20 cellular contexts compared by ENCODE assay signal in the genomic region with DNA sequence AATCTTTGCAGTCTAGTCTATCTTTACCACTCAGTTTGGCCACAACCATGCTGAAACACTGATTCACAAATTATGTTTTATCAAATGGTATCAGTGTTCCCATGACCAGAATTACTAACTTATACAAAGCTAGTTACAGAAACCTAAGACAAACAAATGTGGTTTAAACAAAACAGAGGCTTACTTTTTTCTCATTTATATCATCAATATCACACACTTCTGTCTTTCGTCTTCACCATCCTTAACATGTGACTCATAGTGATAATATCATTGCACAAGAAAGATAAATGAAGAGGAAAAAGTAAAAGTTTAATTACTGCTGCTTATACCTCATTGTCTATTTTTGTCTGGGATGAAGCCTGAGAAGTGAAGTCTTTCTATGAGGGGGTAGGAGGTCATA.
A peak's percentile ranks its signal among the peaks of the same experiment; 100 is the strongest.
DNase-seq lines count a peak whose midpoint lies in the region; ATAC-seq and TF ChIP-seq lines count a peak whose summit lies in the region.
"Had no signal": no experiment of that assay in that cellular context is flagged by ENCODE, and none has a peak within 500 bp of the region (broad histone marks: within the 10 kb centered on the region; RNA-seq: fewer than 3 reads in every experiment).

No MANE protein-coding gene starts in this region.

- H3K9me3 ChIP-seq in OCI-LY1 (ENCODE audit: low read length) = peaks cover 3% of the 10 kb centered on the region; the same call in 1 of the 2 replicates
- no peaks in the 10 kb centered on the region for H3K9me3 ChIP-seq in mesenchymal stem cell (ENCODE audit: control insufficient read depth, low read length)
- H3K9me3 ChIP-seq in prostate gland = no peaks in the 10 kb centered on the region
- H3K9me3 ChIP-seq: BE2C, SJSA1 had no signal

- no peaks in the 10 kb centered on the region for H4K20me1 ChIP-seq in OCI-LY1 (ENCODE audit: insufficient read depth, low read length)

- no peak overlapping the region for H4K91ac ChIP-seq in mesenchymal stem cell (ENCODE audit: low read length)

- intact Hi-C loops in prostate gland (cut with DNase I) = no loop called here

- H3K27me3 ChIP-seq in OCI-LY1 (ENCODE audit: insufficient read depth, low read length) = no peaks in the 10 kb centered on the region
- no peaks in the 10 kb centered on the region for H3K27me3 ChIP-seq in mesenchymal stem cell (ENCODE audit: control insufficient read depth in 1 of 2, insufficient read depth in 1 of 2, low read length in 2 of 2)
- no peaks in the 10 kb centered on the region for H3K27me3 ChIP-seq in prostate gland (replicated peaks; ENCODE audit: insufficient read depth)
- H3K27me3 ChIP-seq: BE2C, SJSA1 had no signal

- no peak overlapping the region for H2AK5ac ChIP-seq in mesenchymal stem cell (ENCODE audit: low read length, severe bottlenecking)

- DNase-seq in HCEC 1CT (peak; percentile 25), choroid plexus epithelial cell (ENCODE audit: low read depth) (peak; percentile 12), mesenchymal stem cell (peak; percentile 56), prostate gland (ENCODE audit: low spot score) (no peak), GM13977 (ENCODE audit: low spot score) (no peak)
- DNase-seq: BE2C; CD4-positive, CD25-positive, alpha-beta regulatory T cell; GOT3; KBM-7; NCI-H1092 treated with DMSO at 0.1 percent for 48 hours; NCI-H146; NCI-H2029 treated with DMSO at 0.1 percent for 48 hours; NCI-H226; NCI-H510A treated with DMSO at 0.1 percent for 48 hours; NCI-H748 treated with DMSO at 0.1 percent for 48 hours had no signal

- no peak overlapping the region for H2BK120ac ChIP-seq in mesenchymal stem cell (ENCODE audit: low read depth, low read length)

- H3K79me2 ChIP-seq in OCI-LY1 (ENCODE audit: insufficient read depth, low read length) = no peaks in the 10 kb centered on the region

- no peak overlapping the region for H3K4ac ChIP-seq in mesenchymal stem cell (ENCODE audit: low read depth in 1 of 2, low read length in 2 of 2)

- no peak overlapping the region for H3K23ac ChIP-seq in mesenchymal stem cell (ENCODE audit: low read length in 2 of 2)

- H4K8ac ChIP-seq in mesenchymal stem cell (ENCODE audit: low read length) = no peak overlapping the region

- H3K79me1 ChIP-seq in mesenchymal stem cell (replicated peaks; ENCODE audit: low read length, poor library complexity, severe bottlenecking) = no peaks in the 10 kb centered on the region

- no peak overlapping the region for H2BK5ac ChIP-seq in mesenchymal stem cell (ENCODE audit: low read depth, low read length, poor library complexity, severe bottlenecking)

- H3K27ac ChIP-seq in OCI-LY1 (ENCODE audit: low read depth, low read length, poor library complexity, severe bottlenecking) (no peak overlapping the region), mesenchymal stem cell (ENCODE audit: low read length, poor library complexity, severe bottlenecking) (no peak overlapping the region), prostate gland (no peak overlapping the region)
- H3K27ac ChIP-seq: SJSA1 had no signal

- H3K9ac ChIP-seq in OCI-LY1 (ENCODE audit: low read length) (no peak overlapping the region), mesenchymal stem cell (ENCODE audit: low read length) (no peak overlapping the region)

- no peak overlapping the region for H3K18ac ChIP-seq in mesenchymal stem cell (ENCODE audit: low read depth in 1 of 2, low read length in 2 of 2)

- WGBS in mesenchymal stem cell = no CpG with 5 or more reads among the region's 1 CpG
- 43% methylated on average over 1 of the region's 1 CpG for WGBS in prostate gland

- in situ Hi-C loops in GM13977 (cut with MboI; ENCODE audit: low pct_unique_long_range_greater_than_20kb, low sequenced_read_pairs, unreplicated experiment) = no loop called here

- H2AFZ ChIP-seq in OCI-LY1 (ENCODE audit: low read length) (peak overlapping the region; percentile 78; the same call in 1 of the 2 replicates), mesenchymal stem cell (ENCODE audit: low read depth, low read length) (no peak overlapping the region)

- H3K4me3 ChIP-seq in OCI-LY1 (ENCODE audit: low read depth, low read length, poor library complexity, severe bottlenecking) (no peak overlapping the region), choroid plexus epithelial cell (ENCODE audit: low read depth, low read length) (no peak overlapping the region), mesenchymal stem cell (ENCODE audit: insufficient read depth in 1 of 2, low read depth in 1 of 2, low read length in 2 of 2) (no peak overlapping the region), prostate gland (no peak overlapping the region)
- H3K4me3 ChIP-seq: GM12878, SJSA1 had no signal

- no peak for ATAC-seq in HG03139 (IDR thresholded peaks at IDR 0.05; ENCODE audit: unreplicated experiment)
- ATAC-seq in GM21786 (IDR thresholded peaks at IDR 0.05; ENCODE audit: unreplicated experiment) = no peak
- ATAC-seq: GM12878 had no signal

- H3K36me3 ChIP-seq in OCI-LY1 (ENCODE audit: insufficient read depth, low read length) (no peaks in the 10 kb centered on the region), mesenchymal stem cell (ENCODE audit: control insufficient read depth in 1 of 2, insufficient read depth in 2 of 2, low read depth in 1 of 2, low read length in 2 of 2) (no peaks in the 10 kb centered on the region), prostate gland (no peaks in the 10 kb centered on the region)
- H3K36me3 ChIP-seq: BE2C, SJSA1 had no signal

- H3F3A ChIP-seq in OCI-LY1 (ENCODE audit: insufficient read depth, low read length) = no peaks in the 10 kb centered on the region

- H3K4me1 ChIP-seq in OCI-LY1 (ENCODE audit: insufficient read depth, low read length, severe bottlenecking) = peaks cover 20% of the 10 kb centered on the region
- peaks cover 3% of the 10 kb centered on the region for H3K4me1 ChIP-seq in mesenchymal stem cell (ENCODE audit: control insufficient read depth, insufficient read depth, low read depth, low read length)
- H3K4me1 ChIP-seq in prostate gland (replicated peaks) = no peaks in the 10 kb centered on the region
- H3K4me1 ChIP-seq: SJSA1 had no signal

- H3K4me2 ChIP-seq in OCI-LY1 (ENCODE audit: low read length) (no peak overlapping the region), mesenchymal stem cell (ENCODE audit: low read length, poor library complexity, severe bottlenecking) (no peak overlapping the region)

- H3K14ac ChIP-seq in mesenchymal stem cell (ENCODE audit: low read length in 2 of 2) = no peak overlapping the region

- H3K9me2 ChIP-seq in OCI-LY1 (ENCODE audit: low read depth, low read length) = no peaks in the 10 kb centered on the region

- TF ChIP-seq CTCF in OCI-LY1 (IDR thresholded peaks at IDR 0.05; ENCODE audit: low read length) (no peak), choroid plexus epithelial cell (conservative IDR thresholded peaks at IDR 0.05; ENCODE audit: low read depth, low read length) (no peak), prostate gland (IDR thresholded peaks at IDR 0.05) (no peak), GM13977 (IDR thresholded peaks at IDR 0.05; ENCODE audit: extremely low read depth, insufficient read depth, missing control alignments) (no peak)

- no peak overlapping the region for H2BK15ac ChIP-seq in mesenchymal stem cell (ENCODE audit: low read depth, poor library complexity, severe bottlenecking)

- TF ChIP-seq POLR2A in prostate gland (IDR thresholded peaks at IDR 0.05) = no peak

- no peak overlapping the region for H2BK12ac ChIP-seq in mesenchymal stem cell (ENCODE audit: low read length in 2 of 2)

Comparison
In these comparisons a context has a peak if more than half of its experiments do, and no peak if none do; other contexts are left out.
1. DNase-seq: peak in HCEC 1CT (single experiment), choroid plexus epithelial cell (single experiment) and mesenchymal stem cell (single experiment); none in prostate gland (single experiment) and GM13977 (single experiment).